ENCODE assay signal across 11 cellular contexts in the genomic region with DNA sequence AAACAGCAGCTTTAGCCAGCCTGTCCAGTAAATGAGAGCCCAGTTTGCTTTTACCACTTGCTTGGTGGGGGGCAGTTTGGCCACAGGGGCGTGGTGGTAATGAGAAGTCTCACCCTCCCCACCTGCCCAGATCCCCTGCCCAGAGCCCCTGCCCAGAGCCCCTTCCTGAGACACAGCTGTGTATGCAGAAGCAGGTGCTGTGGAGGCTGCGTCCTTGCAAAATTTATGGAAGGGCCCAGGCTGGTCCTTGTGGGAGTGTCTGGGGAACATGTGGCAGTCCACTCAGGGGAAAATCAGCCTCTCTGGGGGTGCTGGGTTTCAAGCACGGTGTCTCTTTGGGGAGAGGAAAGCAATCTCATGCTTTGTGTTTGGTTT.
"Had no signal": no experiment of that assay in that cellular context is flagged by ENCODE, and none has a peak within 500 bp of the region (broad histone marks: within the 10 kb centered on the region; RNA-seq: fewer than 3 reads in every experiment).

No MANE protein-coding gene starts in this region.

- H2AFZ ChIP-seq: hepatocyte had no signal

- H3K4me3 Mint-ChIP-seq: activated B cell treated with CpG ODN at 0.5 μM for 24 hours; activated naive CD8-positive, alpha-beta T cell treated with anti-CD3 and anti-CD28 coated beads for 36 hours; dendritic cell treated with granulocyte-macrophage colony-stimulating factor and Interleukin-4, amounts not matched to agents 40 ng/mL and 50 ng/mL, for 4 days; effector memory CD8-positive, alpha-beta T cell; stimulated activated memory B cell treated with anti-CD40 and anti-IgM and Interleukin-4, amounts not matched to agents 10 μg/mL and 1 μg/mL and 100 μg/mL, for 72 hours had no signal

- H3K9me3 ChIP-seq: spleen, transverse colon had no signal

- H3K27me3 ChIP-seq: brain microvascular endothelial cell, hepatocyte, spleen, transverse colon had no signal

- FAIRE-seq: kidney, TTC549 had no signal

- H3K9me3 Mint-ChIP-seq: activated B cell treated with CpG ODN at 0.5 μM for 24 hours; activated naive CD8-positive, alpha-beta T cell treated with anti-CD3 and anti-CD28 coated beads for 36 hours; dendritic cell treated with granulocyte-macrophage colony-stimulating factor and Interleukin-4, amounts not matched to agents 40 ng/mL and 50 ng/mL, for 4 days; effector memory CD8-positive, alpha-beta T cell; stimulated activated memory B cell treated with anti-CD40 and anti-IgM and Interleukin-4, amounts not matched to agents 10 μg/mL and 1 μg/mL and 100 μg/mL, for 72 hours had no signal

- H3K27ac ChIP-seq: brain microvascular endothelial cell, transverse colon had no signal

- H3K4me2 ChIP-seq: hepatocyte had no signal

- H3K27me3 Mint-ChIP-seq: activated B cell treated with CpG ODN at 0.5 μM for 24 hours; activated naive CD8-positive, alpha-beta T cell treated with anti-CD3 and anti-CD28 coated beads for 36 hours; dendritic cell treated with granulocyte-macrophage colony-stimulating factor and Interleukin-4, amounts not matched to agents 40 ng/mL and 50 ng/mL, for 4 days; effector memory CD8-positive, alpha-beta T cell; stimulated activated memory B cell treated with anti-CD40 and anti-IgM and Interleukin-4, amounts not matched to agents 10 μg/mL and 1 μg/mL and 100 μg/mL, for 72 hours had no signal

- H3K4me3 ChIP-seq: hepatocyte, spleen, transverse colon had no signal

- H3K79me2 ChIP-seq: hepatocyte had no signal

- H3K27ac Mint-ChIP-seq: activated B cell treated with CpG ODN at 0.5 μM for 24 hours; activated naive CD8-positive, alpha-beta T cell treated with anti-CD3 and anti-CD28 coated beads for 36 hours; dendritic cell treated with granulocyte-macrophage colony-stimulating factor and Interleukin-4, amounts not matched to agents 40 ng/mL and 50 ng/mL, for 4 days; effector memory CD8-positive, alpha-beta T cell; stimulated activated memory B cell treated with anti-CD40 and anti-IgM and Interleukin-4, amounts not matched to agents 10 μg/mL and 1 μg/mL and 100 μg/mL, for 72 hours had no signal
